Comparison of ENCODE assay signal across 8 cellular contexts in the genomic region with DNA sequence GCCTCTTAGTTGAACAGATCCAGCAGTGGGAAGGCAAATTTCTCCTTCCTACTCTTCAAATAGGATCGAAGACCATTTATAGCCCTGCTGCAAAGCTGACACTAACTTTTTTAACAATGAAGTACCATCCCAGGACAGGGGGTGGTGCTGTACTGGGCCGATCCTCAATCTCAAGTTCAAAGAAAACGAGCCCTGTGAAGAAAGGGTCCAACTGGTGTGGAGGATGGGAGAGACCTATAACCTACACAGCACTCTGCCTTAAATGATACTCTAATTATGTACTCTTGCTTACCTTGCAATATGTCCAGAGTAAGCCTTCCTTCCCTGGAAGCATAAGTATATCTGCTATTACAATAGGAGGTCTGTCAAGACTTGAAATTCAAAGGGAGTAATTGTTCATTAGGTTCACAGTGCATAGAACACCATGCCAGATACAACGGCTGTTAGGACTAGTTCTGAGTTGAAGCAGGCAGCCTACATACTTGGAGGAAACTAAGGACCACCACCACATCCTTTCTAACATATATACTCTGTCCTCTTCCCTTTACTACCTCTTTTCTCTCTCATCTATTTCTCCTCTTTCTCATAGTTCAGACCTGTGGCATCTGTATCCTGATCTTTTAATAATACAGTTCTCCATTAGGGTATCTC. TPM values are rescaled to one million over a fixed set of nuclear protein-coding genes. Genes with fewer than 3 reads are reported as not detected.
DNase-seq lines count a peak whose midpoint lies in the region; ATAC-seq and TF ChIP-seq lines count a peak whose summit lies in the region.

No MANE protein-coding gene starts in this region.

- no peak overlapping the region for H3K4me3 ChIP-seq in CD8-positive, alpha-beta T cell (ENCODE audit: low read depth, low read length)
- H3K4me3 ChIP-seq in mammary epithelial cell (replicated peaks in 1 of 3; ENCODE audit: insufficient read depth in 1 of 3, low read depth in 2 of 3, low read length in 3 of 3) (no peak overlapping the region), mesendoderm (ENCODE audit: low read length) (no peak overlapping the region)

- no peak overlapping the region for H2BK5ac ChIP-seq in mesendoderm (ENCODE audit: low read length)

- DNase-seq in CD8-positive, alpha-beta T cell, result peak in 1 of 7 experiments; percentile 40
- DNase-seq in mammary epithelial cell (no peak), mesendoderm (peak; percentile 65), NCI-H2171 (lab: John Stamatoyannopoulos, UW) (no peak), germinal center (ENCODE audit: low spot score) (no peak)

- no peaks in the 10 kb centered on the region for H3K27me3 ChIP-seq in CD8-positive, alpha-beta T cell (ENCODE audit: insufficient read depth, low read length)
- H3K27me3 ChIP-seq in mammary epithelial cell (ENCODE audit: insufficient read depth, low read length) (no peaks in the 10 kb centered on the region), mesendoderm (ENCODE audit: insufficient read depth, low read length, poor library complexity) (no peaks in the 10 kb centered on the region)

- CTCF ChIA-PET in CD8-positive, alpha-beta T cell (lab: Charles Lee), result interaction anchor here (0.8 to 1.2 kb wide), 2 partner anchors 32 to 87 kb away, joined by 3 read pairs; no protein-coding TSS in a partner anchor
- CTCF ChIA-PET in mammary epithelial cell (lab: Charles Lee; ENCODE audit: low non-redundant PET), result no interaction called here

- H3K36me3 Mint-ChIP-seq in CD8-positive, alpha-beta T cell, result peaks cover 52% of the 10 kb centered on the region

- H3K4me1 ChIP-seq in CD8-positive, alpha-beta T cell (ENCODE audit: insufficient read depth, low read length), result peaks cover 36% of the 10 kb centered on the region
- H3K4me1 ChIP-seq in mammary epithelial cell (ENCODE audit: insufficient read depth, low read length) (peaks cover 18% of the 10 kb centered on the region), mesendoderm (ENCODE audit: control insufficient read depth, low read depth, low read length) (no peaks in the 10 kb centered on the region)

- H3K18ac ChIP-seq in mesendoderm (ENCODE audit: low read length), result no peak overlapping the region

- intact Hi-C loops in CD8-positive, alpha-beta T cell (cut with DNase I, micrococcal nuclease), result no loop called here
- intact Hi-C loops in mammary epithelial cell (cut with micrococcal nuclease), result no loop called here

- no peak overlapping the region for H3K4me3 Mint-ChIP-seq in CD8-positive, alpha-beta T cell

- POLR2A ChIA-PET in CD8-positive, alpha-beta T cell (lab: Charles Lee), result no interaction called here

- H3K9me3 ChIP-seq in CD8-positive, alpha-beta T cell (ENCODE audit: low read length), result no peaks in the 10 kb centered on the region
- H3K9me3 ChIP-seq in mammary epithelial cell (replicated peaks; ENCODE audit: insufficient read depth, low read length), result no peaks in the 10 kb centered on the region

- H3K36me3 ChIP-seq in CD8-positive, alpha-beta T cell (ENCODE audit: insufficient read depth, low read length), result no peaks in the 10 kb centered on the region
- peaks cover 14% of the 10 kb centered on the region for H3K36me3 ChIP-seq in mammary epithelial cell (ENCODE audit: insufficient read depth, low read length)
- no peaks in the 10 kb centered on the region for H3K36me3 ChIP-seq in mesendoderm (ENCODE audit: control insufficient read depth, insufficient read depth, low read length)

- no TSS peak for BruUV-seq in mammary epithelial cell (replicated peaks; lab: Mats Ljungman, UMichigan)

- no peak overlapping the region for H3K4ac ChIP-seq in mesendoderm (ENCODE audit: low read depth, low read length)

- H4K20me1 ChIP-seq in mammary epithelial cell (ENCODE audit: insufficient read depth, low read length), result peaks cover 3% of the 10 kb centered on the region

- in situ Hi-C loops in mammary epithelial cell (cut with MboI; ENCODE audit: low sequenced_read_pairs in 2 of 2), result loop anchor here in 1 of 2 donors (25.0 kb wide), 1 partner anchor 349 kb away; a partner anchor contains a TSS

- no peaks in the 10 kb centered on the region for H3K9me3 Mint-ChIP-seq in CD8-positive, alpha-beta T cell

- H2AK5ac ChIP-seq in mesendoderm (ENCODE audit: low read length), result no peak overlapping the region

- no peak overlapping the region for H2AFZ ChIP-seq in mammary epithelial cell (ENCODE audit: low read depth, low read length)

- H2BK120ac ChIP-seq in mesendoderm (ENCODE audit: low read depth, low read length), result no peak overlapping the region

- peaks cover 6% of the 10 kb centered on the region for H3K79me1 ChIP-seq in mesendoderm (ENCODE audit: low read length)

- dilution Hi-C loops in mammary epithelial cell (cut with HindIII; ENCODE audit: low sequenced_read_pairs), result no loop called here

- no peak overlapping the region for H2BK15ac ChIP-seq in mesendoderm (replicated peaks; ENCODE audit: low read depth)

- peak overlapping the region; percentile 32 for H3K27ac Mint-ChIP-seq in CD8-positive, alpha-beta T cell

- H3K27ac ChIP-seq in CD8-positive, alpha-beta T cell (ENCODE audit: low read depth, low read length), result no peak overlapping the region
- no peak overlapping the region for H3K27ac ChIP-seq in mammary epithelial cell (ENCODE audit: insufficient read depth, low read depth, low read length)
- H3K27ac ChIP-seq in mesendoderm (ENCODE audit: low read depth, low read length), result no peak overlapping the region

- peaks cover 81% of the 10 kb centered on the region for H3K4me1 Mint-ChIP-seq in CD8-positive, alpha-beta T cell (ENCODE audit: low read depth)

- H3K23ac ChIP-seq in mesendoderm (ENCODE audit: low read length), result no peak overlapping the region

- no peak overlapping the region for H4K8ac ChIP-seq in mesendoderm (ENCODE audit: low read depth, low read length)

- TF ChIP-seq CTCF in CD8-positive, alpha-beta T cell (IDR thresholded peaks at IDR 0.05), result peak; percentile 63
- TF ChIP-seq CTCF in LNCAP (IDR thresholded peaks at IDR 0.05) (peak; percentile 25; the same call in 1 of the 2 replicates), mammary epithelial cell (conservative IDR thresholded peaks at IDR 0.05 in 1 of 2, IDR thresholded peaks at IDR 0.05 in 1 of 2; ENCODE audit: extremely low read depth in 1 of 2, insufficient read depth in 1 of 2, low read depth in 1 of 2, low read length in 2 of 2) (peak; percentile 49 to 52)

- H3K27me3 Mint-ChIP-seq in CD8-positive, alpha-beta T cell (ENCODE audit: low read depth), result no peaks in the 10 kb centered on the region

- H3K4me2 ChIP-seq in mammary epithelial cell (ENCODE audit: insufficient read depth, low read depth, low read length) (no peak overlapping the region), mesendoderm (ENCODE audit: low read length) (no peak overlapping the region)

- WGBS in mammary epithelial cell (ENCODE audit: low coverage, missing lambda C conversion rate), result 17% methylated on average over 4 of the region's 4 CpGs
- WGBS in mesendoderm (ENCODE audit: extremely low coverage, insufficient coverage, low lambda C conversion rate), result no CpG with 5 or more reads among the region's 4 CpGs

- no peak overlapping the region for H3K56ac ChIP-seq in mesendoderm (ENCODE audit: low read length)

- H3K9ac ChIP-seq in mammary epithelial cell (ENCODE audit: insufficient read depth, low read length) (no peak overlapping the region), mesendoderm (ENCODE audit: low read length) (no peak overlapping the region)

- peak; percentile 86 for ATAC-seq in CD8-positive, alpha-beta T cell
- ATAC-seq in GM21515 (IDR thresholded peaks at IDR 0.05; ENCODE audit: unreplicated experiment) (no peak), GM21367 (IDR thresholded peaks at IDR 0.05; ENCODE audit: unreplicated experiment) (no peak)

- H3K79me2 ChIP-seq in mammary epithelial cell (ENCODE audit: insufficient read depth, low read length), result peaks cover 98% of the 10 kb centered on the region
- H3K79me2 ChIP-seq in mesendoderm (ENCODE audit: control insufficient read depth, insufficient read depth, low read length), result peaks cover 82% of the 10 kb centered on the region

- H4K5ac ChIP-seq in mesendoderm (ENCODE audit: low read length), result no peak overlapping the region

RNA-seq across cellular contexts. Expression of a gene that starts 6.2 kb away (rescaled TPM):
- 100 to 1,000 TPM; 241 to 247 TPM for total RNA-seq in CD8-positive, alpha-beta T cell
- total RNA-seq in mammary epithelial cell, result 100 to 1,000 TPM; 167 to 200 TPM
- 73.8 TPM for polyA plus RNA-seq in mammary epithelial cell
- polyA minus RNA-seq in mammary epithelial cell, result 86.8 TPM
- 158 TPM for polyA plus RNA-seq in mesendoderm (2013, experiment 1 of 2)
- polyA plus RNA-seq in mesendoderm (2013, experiment 2 of 2), result 156 TPM

RNA-seq across cellular contexts. Expression of a gene that starts 38.4 kb away (rescaled TPM):
- total RNA-seq in CD8-positive, alpha-beta T cell, result 100 to 1,000 TPM; 464 to 500 TPM
- 100 to 1,000 TPM; 301 to 332 TPM for total RNA-seq in mammary epithelial cell
- 154 TPM for polyA plus RNA-seq in mammary epithelial cell
- polyA minus RNA-seq in mammary epithelial cell, result 418 TPM
- polyA plus RNA-seq in mesendoderm (2013, experiment 1 of 2), result 301 TPM
- 297 TPM for polyA plus RNA-seq in mesendoderm (2013, experiment 2 of 2)
